Comparison of ENCODE assay signal across 1 cellular context in the genomic region with DNA sequence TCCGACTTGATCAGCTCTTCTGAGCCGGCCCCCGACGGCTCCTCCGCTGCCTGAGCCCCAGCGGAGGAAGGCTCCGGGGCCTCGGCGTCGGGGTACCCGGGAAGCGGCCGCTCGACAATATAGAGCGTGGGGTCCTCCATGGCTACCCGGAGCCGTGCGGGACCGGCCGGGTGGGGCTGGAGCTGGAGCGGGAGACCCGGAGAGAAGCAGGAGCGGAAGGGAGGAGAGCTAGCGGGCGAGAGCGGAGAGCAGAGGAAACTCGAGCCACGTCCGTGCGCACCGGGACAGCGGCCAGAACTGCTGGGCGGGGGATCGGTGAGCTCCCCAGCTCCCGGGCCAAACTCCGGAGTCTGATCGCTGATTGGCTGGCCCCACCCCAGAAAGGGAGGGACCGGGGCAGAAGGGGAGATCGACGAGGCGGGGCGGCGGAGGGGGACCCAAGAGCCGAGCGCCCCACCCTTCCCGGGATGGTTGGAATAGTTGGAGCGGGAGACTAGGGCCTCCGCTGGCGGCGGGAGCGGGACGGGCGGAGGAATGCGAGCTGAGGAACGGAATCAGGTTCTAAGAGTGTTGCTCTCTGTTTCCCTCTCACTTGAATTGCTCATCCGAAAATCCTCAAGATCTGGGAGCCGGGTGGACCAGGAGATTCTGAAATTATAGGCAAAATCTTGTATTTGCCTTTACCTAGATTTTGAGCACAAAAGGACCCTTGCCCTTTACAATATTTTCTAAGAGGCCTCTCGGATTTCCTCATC.
TF ChIP-seq lines count a peak whose summit lies in the region.

A gene with protein sequence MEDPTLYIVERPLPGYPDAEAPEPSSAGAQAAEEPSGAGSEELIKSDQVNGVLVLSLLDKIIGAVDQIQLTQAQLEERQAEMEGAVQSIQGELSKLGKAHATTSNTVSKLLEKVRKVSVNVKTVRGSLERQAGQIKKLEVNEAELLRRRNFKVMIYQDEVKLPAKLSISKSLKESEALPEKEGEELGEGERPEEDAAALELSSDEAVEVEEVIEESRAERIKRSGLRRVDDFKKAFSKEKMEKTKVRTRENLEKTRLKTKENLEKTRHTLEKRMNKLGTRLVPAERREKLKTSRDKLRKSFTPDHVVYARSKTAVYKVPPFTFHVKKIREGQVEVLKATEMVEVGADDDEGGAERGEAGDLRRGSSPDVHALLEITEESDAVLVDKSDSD (minus strand): TSS at position 299 of the 755 bp plus-strand sequence. CDS start 159 bp downstream, at position 140.

TF ChIP-seq in HEK293, 187 proteins besides CTCF, POLR2A, EP300 and RAD21 (continued from another document and continues in another):
- TF ChIP-seq ZBTB20 (tag by site-specific recombination; IDR thresholded peaks at IDR 0.05) (peak; percentile 98), ZNF792 (tag by site-specific recombination; IDR thresholded peaks at IDR 0.05) (no peak; the same call in 1 of the 2 replicates), YY2 (tag by site-specific recombination; IDR thresholded peaks at IDR 0.05) (no peak), ZNF426 (tag by site-specific recombination; IDR thresholded peaks at IDR 0.05) (no peak), ZNF354C (tag by site-specific recombination; IDR thresholded peaks at IDR 0.05; ENCODE audit: borderline replicate concordance, low read depth) (no peak), PRDM2 (tag by site-specific recombination; IDR thresholded peaks at IDR 0.05; ENCODE audit: borderline replicate concordance) (no peak), ZNF221 (tag by site-specific recombination; IDR thresholded peaks at IDR 0.05; ENCODE audit: borderline replicate concordance) (no peak), ZNF518A (tag by site-specific recombination; conservative IDR thresholded peaks at IDR 0.05; ENCODE audit: low read depth) (no peak), ZNF785 (tag by site-specific recombination; IDR thresholded peaks at IDR 0.05) (no peak), ZBTB17 (tag by site-specific recombination; IDR thresholded peaks at IDR 0.05) (peak; percentile 96), KLF16 (tag by site-specific recombination; IDR thresholded peaks at IDR 0.05) (peak; percentile 63), ZFP69B (tag by site-specific recombination; IDR thresholded peaks at IDR 0.05) (no peak; the same call in 1 of the 2 replicates), ZNF639 (tag by site-specific recombination; IDR thresholded peaks at IDR 0.05) (0 out of 2 replicates have a peak, but pooled peaks have one; percentile 68), SETDB1 (IDR thresholded peaks at IDR 0.05; ENCODE audit: insufficient read length, low read length) (no peak), ZNF510 (tag by site-specific recombination; IDR thresholded peaks at IDR 0.05; ENCODE audit: insufficient replicate concordance) (no peak), ZNF776 (tag by site-specific recombination; IDR thresholded peaks at IDR 0.05; ENCODE audit: borderline replicate concordance) (no peak), SCRT1 (tag by site-specific recombination; IDR thresholded peaks at IDR 0.05; ENCODE audit: borderline replicate concordance) (no peak), ZNF391 (tag by site-specific recombination; IDR thresholded peaks at IDR 0.05; ENCODE audit: borderline replicate concordance, low read depth) (peak; percentile 21; the same call in 1 of the 2 replicates), ZNF292 (tag by site-specific recombination; IDR thresholded peaks at IDR 0.05; ENCODE audit: borderline replicate concordance, low read depth) (no peak), ZNF133 (tag by site-specific recombination; IDR thresholded peaks at IDR 0.05) (no peak), ZNF629 (tag by site-specific recombination; IDR thresholded peaks at IDR 0.05) (peak; percentile 66), ZNF19 (tag by site-specific recombination; IDR thresholded peaks at IDR 0.05; ENCODE audit: low read depth) (no peak), ZNF621 (tag by site-specific recombination; IDR thresholded peaks at IDR 0.05) (no peak), ZNF223 (tag by site-specific recombination; IDR thresholded peaks at IDR 0.05) (no peak), ZNF324 (tag by site-specific recombination; IDR thresholded peaks at IDR 0.05) (0 out of 2 replicates have a peak, but pooled peaks have one; percentile 30), PRDM1 (tag by site-specific recombination; IDR thresholded peaks at IDR 0.05) (no peak), YY1 (tag by site-specific recombination; IDR thresholded peaks at IDR 0.05) (0 out of 2 replicates have a peak, but pooled peaks have one; percentile 23), ZNF548 (tag by site-specific recombination; IDR thresholded peaks at IDR 0.05) (no peak), ZBTB21 (tag by site-specific recombination; IDR thresholded peaks at IDR 0.05) (no peak), KLF7 (tag by site-specific recombination; IDR thresholded peaks at IDR 0.05; ENCODE audit: borderline replicate concordance) (peak; percentile 86), PBX3 (CRISPR knock-in tag; IDR thresholded peaks at IDR 0.05) (no peak; the same call in 1 of the 2 replicates), ZNF416 (tag by site-specific recombination; IDR thresholded peaks at IDR 0.05) (0 out of 2 replicates have a peak, but pooled peaks have one; percentile 52), ZNF654 (tag by site-specific recombination; IDR thresholded peaks at IDR 0.05; ENCODE audit: low read depth) (no peak), ZNF350 (tag by site-specific recombination; IDR thresholded peaks at IDR 0.05) (no peak), ZNF76 (tag by site-specific recombination; IDR thresholded peaks at IDR 0.05; ENCODE audit: borderline replicate concordance, low read depth) (0 out of 2 replicates have a peak, but pooled peaks have one; percentile 17), ZNF560 (tag by site-specific recombination; IDR thresholded peaks at IDR 0.05; ENCODE audit: borderline replicate concordance) (no peak)
- TF ChIP-seq, protein P1, sequence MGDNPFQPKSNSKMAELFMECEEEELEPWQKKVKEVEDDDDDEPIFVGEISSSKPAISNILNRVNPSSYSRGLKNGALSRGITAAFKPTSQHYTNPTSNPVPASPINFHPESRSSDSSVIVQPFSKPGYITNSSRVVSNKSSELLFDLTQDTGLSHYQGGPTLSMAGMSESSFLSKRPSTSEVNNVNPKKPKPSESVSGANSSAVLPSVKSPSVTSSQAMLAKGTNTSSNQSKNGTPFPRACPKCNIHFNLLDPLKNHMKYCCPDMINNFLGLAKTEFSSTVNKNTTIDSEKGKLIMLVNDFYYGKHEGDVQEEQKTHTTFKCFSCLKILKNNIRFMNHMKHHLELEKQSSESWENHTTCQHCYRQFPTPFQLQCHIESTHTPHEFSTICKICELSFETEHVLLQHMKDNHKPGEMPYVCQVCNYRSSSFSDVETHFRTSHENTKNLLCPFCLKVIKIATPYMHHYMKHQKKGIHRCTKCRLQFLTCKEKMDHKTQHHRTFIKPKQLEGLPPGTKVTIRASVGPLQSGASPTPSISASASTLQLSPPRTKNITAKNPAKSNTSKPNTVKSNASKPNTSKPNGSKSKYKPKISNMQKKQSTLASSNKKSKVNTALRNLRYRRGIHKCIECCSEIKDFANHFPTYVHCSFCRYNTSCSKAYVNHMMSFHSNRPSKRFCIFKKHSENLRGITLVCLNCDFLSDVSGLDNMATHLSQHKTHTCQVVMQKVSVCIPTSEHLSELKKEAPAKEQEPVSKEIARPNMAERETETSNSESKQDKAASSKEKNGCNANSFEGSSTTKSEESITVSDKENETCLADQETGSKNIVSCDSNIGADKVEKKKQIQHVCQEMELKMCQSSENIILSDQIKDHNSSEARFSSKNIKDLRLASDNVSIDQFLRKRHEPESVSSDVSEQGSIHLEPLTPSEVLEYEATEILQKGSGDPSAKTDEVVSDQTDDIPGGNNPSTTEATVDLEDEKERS (tag by site-specific recombination; IDR thresholded peaks at IDR 0.05) = no peak
- TF ChIP-seq, protein P2, sequence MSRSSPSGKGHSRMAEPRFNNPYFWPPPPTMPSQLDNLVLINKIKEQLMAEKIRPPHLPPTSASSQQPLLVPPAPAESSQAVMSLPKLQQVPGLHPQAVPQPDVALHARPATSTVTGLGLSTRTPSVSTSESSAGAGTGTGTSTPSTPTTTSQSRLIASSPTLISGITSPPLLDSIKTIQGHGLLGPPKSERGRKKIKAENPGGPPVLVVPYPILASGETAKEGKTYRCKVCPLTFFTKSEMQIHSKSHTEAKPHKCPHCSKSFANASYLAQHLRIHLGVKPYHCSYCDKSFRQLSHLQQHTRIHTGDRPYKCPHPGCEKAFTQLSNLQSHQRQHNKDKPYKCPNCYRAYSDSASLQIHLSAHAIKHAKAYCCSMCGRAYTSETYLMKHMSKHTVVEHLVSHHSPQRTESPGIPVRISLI (tag by site-specific recombination; IDR thresholded peaks at IDR 0.05) = no peak
